17 cellular contexts compared by ENCODE assay signal in genomic region chr2:216548901-216549321, GRCh38. TPM values are rescaled to one million over a fixed set of nuclear protein-coding genes. Genes with fewer than 3 reads are reported as not detected.
DNase-seq lines count a peak whose midpoint lies in the region; ATAC-seq and TF ChIP-seq lines count a peak whose summit lies in the region.
"Had no signal": no experiment of that assay in that cellular context is flagged by ENCODE, and none has a peak within 500 bp of the region (broad histone marks: within the 10 kb centered on the region; RNA-seq: fewer than 3 reads in every experiment).

No MANE protein-coding gene starts in this region.

- H3K36me3 ChIP-seq in muscle layer of duodenum (ENCODE audit: control insufficient read depth in 1 of 2, insufficient read depth in 2 of 2, low read length in 2 of 2) (no peaks in the 10 kb centered on the region), uterus (no peaks in the 10 kb centered on the region), body of pancreas (replicated peaks in 1 of 2; ENCODE audit: insufficient read depth in 1 of 2, low read depth in 2 of 2) (no peaks in the 10 kb centered on the region), psoas muscle (ENCODE audit: insufficient read depth in 1 of 2, low read depth in 1 of 2) (no peaks in the 10 kb centered on the region)
- H3K36me3 ChIP-seq: neural progenitor cell had no signal

- TF ChIP-seq CTCF in fibroblast of the aortic adventitia (IDR thresholded peaks at IDR 0.05; ENCODE audit: insufficient read depth, low read length) (no peak), uterus (IDR thresholded peaks at IDR 0.05) (no peak), body of pancreas (IDR thresholded peaks at IDR 0.05) (no peak), psoas muscle (IDR thresholded peaks at IDR 0.05) (no peak)

- ATAC-seq in body of pancreas, result no peak
- ATAC-seq in GM18907 (IDR thresholded peaks at IDR 0.05; ENCODE audit: unreplicated experiment), result no peak
- ATAC-seq in psoas muscle, result no peak
- ATAC-seq: Panc1 had no signal

- TF ChIP-seq POLR2A in uterus (IDR thresholded peaks at IDR 0.05), result no peak
- TF ChIP-seq POLR2A in body of pancreas (IDR thresholded peaks at IDR 0.05), result no peak

- no peaks in the 10 kb centered on the region for H3K27me3 ChIP-seq in muscle layer of duodenum (ENCODE audit: low read depth, low read length)
- no peaks in the 10 kb centered on the region for H3K27me3 ChIP-seq in uterus
- no peaks in the 10 kb centered on the region for H3K27me3 ChIP-seq in body of pancreas
- no peaks in the 10 kb centered on the region for H3K27me3 ChIP-seq in psoas muscle (ENCODE audit: insufficient read depth in 3 of 3, low read length in 2 of 3)
- H3K27me3 ChIP-seq: neural progenitor cell had no signal

- H3K4me3 ChIP-seq in fibroblast of the aortic adventitia (ENCODE audit: low read depth, low read length), result no peak overlapping the region
- H3K4me3 ChIP-seq in muscle layer of duodenum (ENCODE audit: low read depth in 1 of 2, low read length in 2 of 2), result no peak overlapping the region
- no peak overlapping the region for H3K4me3 ChIP-seq in uterus
- H3K4me3 ChIP-seq in body of pancreas, result no peak overlapping the region
- no peak overlapping the region for H3K4me3 ChIP-seq in psoas muscle
- H3K4me3 ChIP-seq: neural progenitor cell had no signal

- H3K9me3 ChIP-seq in muscle layer of duodenum (ENCODE audit: control insufficient read depth in 1 of 2, low read length in 2 of 2), result no peaks in the 10 kb centered on the region
- no peaks in the 10 kb centered on the region for H3K9me3 ChIP-seq in uterus
- no peaks in the 10 kb centered on the region for H3K9me3 ChIP-seq in body of pancreas
- no peaks in the 10 kb centered on the region for H3K9me3 ChIP-seq in psoas muscle

- intact Hi-C loops in uterus (cut with DNase I; ENCODE audit: low total_unique reads) (no loop called here), body of pancreas (cut with DNase I) (no loop called here), psoas muscle (cut with DNase I) (no loop called here)

- H3K4me1 ChIP-seq in muscle layer of duodenum (ENCODE audit: control insufficient read depth in 1 of 2, insufficient read depth in 2 of 2, low read length in 2 of 2), result peaks cover 0 to 7% of the 10 kb centered on the region in 2 donors
- peaks cover 0 to 7% of the 10 kb centered on the region in 2 donors for H3K4me1 ChIP-seq in uterus
- H3K4me1 ChIP-seq in body of pancreas, result peaks cover 27% of the 10 kb centered on the region
- H3K4me1 ChIP-seq in psoas muscle, result peaks cover 13% of the 10 kb centered on the region

- 76 to 93% methylated on average over 4 to 5 of the region's 5 CpGs for WGBS in body of pancreas, 2 donors
- 47 to 52% (median 49%) methylated on average over 5 of the region's 5 CpGs for WGBS in psoas muscle, 3 donors

- DNase-seq in NCI-H446 (lab: John Stamatoyannopoulos, UW), result peak; percentile 72 to 93
- DNase-seq in fibroblast of the aortic adventitia (ENCODE audit: low read depth), result peak; percentile 54
- DNase-seq in uterus, result peak; percentile 57 to 67
- DNase-seq in body of pancreas, result no peak
- DNase-seq in NCI-H82 treated with DMSO at 0.1 percent for 48 hours (lab: John Stamatoyannopoulos, UW; ENCODE audit: unreplicated experiment), result no peak
- DNase-seq in psoas muscle, result no peak
- DNase-seq: activated CD4-positive, alpha-beta T cell treated with anti-CD3 and anti-CD28 coated beads, Interleukin-2, amount 50 U/mL, for 48 hours; activated T-cell treated with anti-CD3 and anti-CD28 coated beads, Interleukin-2, amount 50 U/mL, for 48 hours; CD4-positive, CD25-positive, alpha-beta regulatory T cell; DND-41; MV-4-11; NCI-H82; stimulated activated CD4-positive, alpha-beta T cell treated with anti-CD3 and anti-CD28 coated beads, Interleukin-4, amount 100 ng/mL, for 4 hours had no signal

- H3K27ac ChIP-seq in muscle layer of duodenum (ENCODE audit: low read length) (peak overlapping the region; percentile 7), uterus (peak overlapping the region; percentile 79 to 83), body of pancreas (no peak overlapping the region), psoas muscle (no peak overlapping the region)
- H3K27ac ChIP-seq: neural progenitor cell had no signal

RNA-seq across cellular contexts. Expression of gene RPL37A, which starts 50.3 kb away (rescaled TPM):
- total RNA-seq in fibroblast of the aortic adventitia (ENCODE audit: low replicate concordance) (1,513 and 2,231 TPM in 2 replicates), uterus (1,000 to 10,000 TPM in 3 of 4 donors, 100 to 1,000 TPM in 1; 716 to 2,917 (median 2,308) TPM), body of pancreas (1,000 to 10,000 TPM in 1 of 2 donors, 100 to 1,000 TPM in 1; 452 to 1,069 TPM), psoas muscle (1,000 to 10,000 TPM; 2,701 to 3,343 (median 3,007) TPM)
- 1,000 to 10,000 TPM; 4,667 to 6,936 (median 5,431) TPM for polyA plus RNA-seq in psoas muscle

Comparison
In these comparisons a context has a peak if more than half of its experiments do, and no peak if none do; other contexts are left out.
1. DNase-seq: peak in NCI-H446 (2 of 2), fibroblast of the aortic adventitia (single experiment) and uterus (2 of 2); none in body of pancreas (0 of 4), NCI-H82 treated with DMSO at 0.1 percent for 48 hours (single experiment) and psoas muscle (0 of 2).
2. H3K27ac ChIP-seq: peak in muscle layer of duodenum (single experiment) and uterus (2 of 2); none in body of pancreas (0 of 4) and psoas muscle (single experiment).